ENCODE assay signal across 6 cellular contexts in genomic region chr16:23508589-23509440, GRCh38. TPM values are rescaled to one million over a fixed set of nuclear protein-coding genes. Genes with fewer than 3 reads are reported as not detected.
A peak's percentile ranks its signal among the peaks of the same experiment; 100 is the strongest.
DNase-seq lines count a peak whose midpoint lies in the region; ATAC-seq and TF ChIP-seq lines count a peak whose summit lies in the region.

No MANE protein-coding gene starts in this region.

- H3K9me3 ChIP-seq in right cardiac atrium (ENCODE audit: control insufficient read depth, low read length) (no peaks in the 10 kb centered on the region), tibial nerve (no peaks in the 10 kb centered on the region)

- H3K27ac ChIP-seq in right cardiac atrium (ENCODE audit: low read length) (peak overlapping the region; percentile 65), tibial nerve (peak overlapping the region in 3 of 4 donors; percentile 60 to 90 (median 85))

- 12% methylated on average over 28 of the region's 28 CpGs for WGBS in right cardiac atrium
- 17 to 19% methylated on average over 28 of the region's 28 CpGs for WGBS in tibial nerve, 2 donors

- DNase-seq in DMS 273 (lab: John Stamatoyannopoulos, UW; ENCODE audit: unreplicated experiment) (peak; percentile 76), RKO (ENCODE audit: low spot score) (peak; percentile 14), right cardiac atrium (no peak), tibial nerve (ENCODE audit: low spot score in 2 of 2) (no peak), midbrain (lab: John Stamatoyannopoulos, UW) (no peak)

- H3K36me3 ChIP-seq in tibial nerve, result no peaks in the 10 kb centered on the region

- intact Hi-C loops in right cardiac atrium (cut with DNase I), result no loop called here

- peak overlapping the region; percentile 97 for H3K4me3 ChIP-seq in right cardiac atrium (ENCODE audit: low read length)
- peak overlapping the region; percentile 73 to 97 (median 88) for H3K4me3 ChIP-seq in tibial nerve

- no peak for TF ChIP-seq POLR2A in tibial nerve (IDR thresholded peaks at IDR 0.05)

- ATAC-seq in right cardiac atrium (no peak), HG02884 (IDR thresholded peaks at IDR 0.05; ENCODE audit: unreplicated experiment) (no peak)

- TF ChIP-seq EP300 in tibial nerve (IDR thresholded peaks at IDR 0.05), result no peak

- peaks cover 26% of the 10 kb centered on the region for H3K4me1 ChIP-seq in right cardiac atrium (ENCODE audit: control insufficient read depth, insufficient read depth, low read length)
- peaks cover 0 to 48% (median 26%) of the 10 kb centered on the region in 4 donors for H3K4me1 ChIP-seq in tibial nerve

- H3K27me3 ChIP-seq in right cardiac atrium (ENCODE audit: control insufficient read depth, insufficient read depth) (no peaks in the 10 kb centered on the region), tibial nerve (no peaks in the 10 kb centered on the region)

- no peak for TF ChIP-seq CTCF in tibial nerve (IDR thresholded peaks at IDR 0.05)

RNA-seq across cellular contexts. Expression of gene GGA2, which starts 1.5 kb away (rescaled TPM):
- total RNA-seq in right cardiac atrium, result 10 to 100 TPM; 49.0 to 67.2 (median 56.4) TPM
- polyA plus RNA-seq in right cardiac atrium, result 20.4 TPM
- 10 to 100 TPM; 29.9 to 40.6 (median 36.8) TPM for total RNA-seq in tibial nerve

RNA-seq across cellular contexts. Expression of gene EARS2, which starts 48.3 kb away (rescaled TPM):
- total RNA-seq in right cardiac atrium (10 to 100 TPM; 11.0 to 18.2 (median 13.7) TPM), tibial nerve (10 to 100 TPM; 42.2 to 70.7 (median 57.1) TPM)
- polyA plus RNA-seq in right cardiac atrium, result 15.9 TPM

RNA-seq across cellular contexts. Expression of gene UBFD1, which starts 48.7 kb away (rescaled TPM):
- total RNA-seq in right cardiac atrium, result 10 to 100 TPM; 47.8 to 69.5 (median 61.8) TPM
- 20.3 TPM for polyA plus RNA-seq in right cardiac atrium
- total RNA-seq in tibial nerve, result 100 to 1,000 TPM in 1 of 4 donors, 10 to 100 TPM in 3; 70.5 to 110 (median 76.5) TPM

RNA-seq across cellular contexts. Expression of gene COG7, which starts 55.8 kb away (rescaled TPM):
- total RNA-seq in right cardiac atrium, result 10 to 100 TPM; 11.7 to 13.8 (median 13.0) TPM
- polyA plus RNA-seq in right cardiac atrium, result 13.0 TPM
- total RNA-seq in tibial nerve, result 10 to 100 TPM; 21.6 to 35.7 (median 24.8) TPM

Comparison
In these comparisons a context has a peak if more than half of its experiments do, and no peak if none do; other contexts are left out.
1. DNase-seq: peak in DMS 273 (single experiment) and RKO (single experiment); none in right cardiac atrium (0 of 3), tibial nerve (0 of 2) and midbrain (single experiment).